In genomic region chr5:80227979-80228596, GRCh38 we compare ENCODE assay signal across 1 cellular context.
TF ChIP-seq lines count a peak whose summit lies in the region.

No MANE protein-coding gene starts in this region.

TF ChIP-seq in K562, 482 proteins besides CTCF, POLR2A, EP300 and RAD21:
- TF ChIP-seq PCBP2 (IDR thresholded peaks at IDR 0.05; ENCODE audit: low read depth, low read length, poor library complexity, severe bottlenecking) (peak; percentile 76), MYNN (IDR thresholded peaks at IDR 0.05) (no peak), MYNN (CRISPR knock-in tag; IDR thresholded peaks at IDR 0.05) (no peak), ZNF124 (CRISPR knock-in tag; IDR thresholded peaks at IDR 0.05) (no peak), FOXP4 (CRISPR knock-in tag; IDR thresholded peaks at IDR 0.05; ENCODE audit: borderline replicate concordance) (no peak), U2AF2 (optimal IDR thresholded peaks at IDR 0.05; ENCODE audit: low read depth, low read length) (no peak), HNRNPL (IDR thresholded peaks at IDR 0.05; ENCODE audit: low read depth, low read length) (no peak), ZNF764 (CRISPR knock-in tag; IDR thresholded peaks at IDR 0.05; ENCODE audit: low read depth) (no peak), TAL1 (IDR thresholded peaks at IDR 0.05) (no peak), MGA (IDR thresholded peaks at IDR 0.05) (no peak), CBX8 (IDR thresholded peaks at IDR 0.05; ENCODE audit: borderline replicate concordance, extremely low read depth, low read depth, low read length, poor library complexity, severe bottlenecking) (no peak), HNRNPK (IDR thresholded peaks at IDR 0.05; ENCODE audit: low read depth, low read length, poor library complexity, severe bottlenecking) (peak; percentile 64), PBX2 (CRISPR knock-in tag; IDR thresholded peaks at IDR 0.05; ENCODE audit: low read depth) (no peak), PBX2 (tag; conservative IDR thresholded peaks at IDR 0.05; ENCODE audit: low read depth) (no peak), ZBTB8A (IDR thresholded peaks at IDR 0.05; ENCODE audit: partially characterized antibody) (no peak), SETDB1 (IDR thresholded peaks at IDR 0.05; ENCODE audit: low read length) (no peak), GTF3C2 (IDR thresholded peaks at IDR 0.05; ENCODE audit: borderline replicate concordance, extremely low read depth, insufficient read length) (no peak)
